8 cellular contexts compared by ENCODE assay signal in genomic region chr22:49964493-49965290, GRCh38. TPM values are rescaled to one million over a fixed set of nuclear protein-coding genes. Genes with fewer than 3 reads are reported as not detected.
DNase-seq lines count a peak whose midpoint lies in the region; ATAC-seq, FAIRE-seq and TF ChIP-seq lines count a peak whose summit lies in the region.

No MANE protein-coding gene starts in this region.

- no peak for ATAC-seq in HCT116
- ATAC-seq in stimulated activated naive CD8-positive, alpha-beta T cell treated with anti-CD3 and anti-CD28 coated beads, Interleukin-15, Interleukin-2, amounts not matched to agents 100 U/mL and 50 U/mL, for 24 hours = no peak
- no peak for ATAC-seq in HG03342 (IDR thresholded peaks at IDR 0.05; ENCODE audit: unreplicated experiment)

- H3K9ac ChIP-seq in HCT116 (ENCODE audit: low read length) (no peak overlapping the region), kidney (ENCODE audit: low read length in 2 of 2) (peak overlapping the region; percentile 17 to 97)

- CTCF ChIA-PET in HCT116 (lab: Charles Lee) = no interaction called here

- no peak overlapping the region for H2AFZ ChIP-seq in HCT116 (ENCODE audit: low read depth, low read length, poor library complexity, severe bottlenecking)

- no TSS peak for BruUV-seq in HCT116 (replicated peaks; lab: Mats Ljungman, UMichigan)

- H3K27me3 ChIP-seq in HCT116 (ENCODE audit: insufficient read depth, low read length) = no peaks in the 10 kb centered on the region

- peaks cover 47% of the 10 kb centered on the region for H3K79me2 ChIP-seq in HCT116 (ENCODE audit: insufficient read depth, low read length)

- intact Hi-C loops in HCT116 (cut with micrococcal nuclease) = no loop called here
- intact Hi-C loops in kidney (cut with DNase I) = no loop called here

- RAD21 ChIA-PET in HCT116 (lab: Charles Lee; ENCODE audit: low non-redundant PET in 1 of 2, low total read pairs in 2 of 2, uncharacterized antibody in 2 of 2, unreplicated experiment in 2 of 2) = no interaction called here

- H3K4me3 ChIP-seq in HCT116 (replicated peaks in 1 of 2; ENCODE audit: low read depth in 1 of 2, low read length in 2 of 2) (no peak overlapping the region), kidney (ENCODE audit: low read length in 2 of 2) (peak overlapping the region in 1 of 2 donors; percentile 80)

- H3K36me3 ChIP-seq in HCT116 (ENCODE audit: control insufficient read depth in 1 of 2, insufficient read depth in 2 of 2, low read length in 2 of 2) (peaks cover 18 to 34% of the 10 kb centered on the region in 2 experiments; a peak in 3 of 4 replicates), kidney (ENCODE audit: control insufficient read depth in 1 of 2, insufficient read depth in 2 of 2, low read length in 2 of 2) (peaks cover 7 to 24% of the 10 kb centered on the region in 2 donors)

- no peak for TF ChIP-seq POLR2A in HCT116 (IDR thresholded peaks at IDR 0.05; ENCODE audit: borderline replicate concordance, extremely low read depth, insufficient read depth, insufficient read length)

- TF ChIP-seq CTCF in HCT116 (IDR thresholded peaks at IDR 0.05 in 2 of 3, conservative IDR thresholded peaks at IDR 0.05 in 1 of 3; ENCODE audit: borderline replicate concordance in 1 of 3, insufficient read depth in 1 of 3, low read depth in 2 of 3, low read length in 2 of 3) = no peak
- no peak for TF ChIP-seq CTCF in kidney (IDR thresholded peaks at IDR 0.05; ENCODE audit: borderline replicate concordance, extremely low read depth, insufficient read depth)

- no peaks in the 10 kb centered on the region for H3K9me2 ChIP-seq in HCT116 (ENCODE audit: insufficient read depth)

- no peak for DNase-seq in HCT116 (ENCODE audit: low read depth, low spot score)
- peak; percentile 63 for DNase-seq in activated CD8-positive, alpha-beta memory T cell treated with anti-CD3 and anti-CD28 coated beads, Interleukin-2, amount 50 U/mL, for 48 hours
- DNase-seq in kidney = peak; percentile 74
- DNase-seq in stimulated activated naive CD8-positive, alpha-beta T cell treated with anti-CD3 and anti-CD28 coated beads, Interleukin-15, Interleukin-2, amounts not matched to agents 100 U/mL and 50 U/mL, for 24 hours = peak; percentile 26
- no peak for DNase-seq in caudate nucleus (lab: John Stamatoyannopoulos, UW)
- no peak for DNase-seq in NCI-H128 (lab: John Stamatoyannopoulos, UW; ENCODE audit: unreplicated experiment)
- DNase-seq in hypothalamus (lab: John Stamatoyannopoulos, UW) = no peak

- H3K4me1 ChIP-seq in HCT116 (ENCODE audit: control insufficient read depth in 1 of 2, insufficient read depth in 2 of 2, low read length in 2 of 2) (peaks cover 29 to 65% of the 10 kb centered on the region in 2 experiments), kidney (ENCODE audit: control insufficient read depth in 1 of 2, insufficient read depth in 1 of 2, low read depth in 1 of 2, low read length in 2 of 2) (peaks cover 45 to 60% of the 10 kb centered on the region in 2 donors)

- POLR2A ChIA-PET in HCT116 (lab: Charles Lee) = no interaction called here

- no peaks in the 10 kb centered on the region for H3K9me3 ChIP-seq in HCT116 (ENCODE audit: control insufficient read depth in 1 of 2, insufficient read depth in 1 of 2, low read depth in 1 of 2, low read length in 2 of 2)
- no peaks in the 10 kb centered on the region for H3K9me3 ChIP-seq in kidney (ENCODE audit: control insufficient read depth in 1 of 2, low read length in 2 of 2)

- H3K27ac ChIP-seq in HCT116 (ENCODE audit: low read depth, low read length) (peak overlapping the region; percentile 37; the same call in 1 of the 2 replicates), kidney (ENCODE audit: low read depth in 2 of 2, low read length in 2 of 2) (peak overlapping the region; percentile 97), caudate nucleus (ENCODE audit: low read depth, low read length) (no peak overlapping the region)

- no peak for FAIRE-seq in kidney (lab: Jason Lieb, UNC)

- TF ChIP-seq RAD21 in HCT116 (IDR thresholded peaks at IDR 0.05; ENCODE audit: low read depth) = no peak

- no peak overlapping the region for H3K4me2 ChIP-seq in HCT116 (ENCODE audit: low read length)

- peaks cover 16% of the 10 kb centered on the region; the same call in 1 of the 2 replicates for H4K20me1 ChIP-seq in HCT116 (ENCODE audit: insufficient read depth)

TF ChIP-seq in HCT116, 20 proteins besides CTCF, POLR2A, EP300 and RAD21:
- TF ChIP-seq ZBTB33 (IDR thresholded peaks at IDR 0.05; ENCODE audit: extremely low read depth, insufficient replicate concordance, low read length) (no peak), POLR2AphosphoS5 (IDR thresholded peaks at IDR 0.05; ENCODE audit: low read depth, low read length) (peak; percentile 16; the same call in 1 of the 2 replicates), ELF1 (IDR thresholded peaks at IDR 0.05; ENCODE audit: borderline replicate concordance, low read depth) (no peak), ZNF274 (IDR thresholded peaks at IDR 0.05; ENCODE audit: low read depth, low read length) (no peak)

RNA-seq across cellular contexts. Expression of gene PIM3, which starts 4.1 kb away (rescaled TPM):
- total RNA-seq in HCT116 (2021; ENCODE audit: unreplicated experiment) = 116 TPM
- 84.5 and 97.2 TPM in 2 replicates for polyA plus RNA-seq in HCT116 (2012)
- total RNA-seq in kidney = 107 TPM
- 96.5 TPM for polyA plus RNA-seq in kidney (ENCODE audit: insufficient read depth, low read depth, low replicate concordance)

RNA-seq across cellular contexts. Expression of gene CRELD2, which starts 46.3 kb away (rescaled TPM):
- total RNA-seq in HCT116 (2021; ENCODE audit: unreplicated experiment) (45.8 TPM), kidney (54.0 TPM)
- 39.6 and 41.0 TPM in 2 replicates for polyA plus RNA-seq in HCT116 (2012)
- 37.3 TPM for polyA plus RNA-seq in kidney (ENCODE audit: insufficient read depth, low read depth, low replicate concordance)

RNA-seq across cellular contexts. Expression of gene ALG12, which starts 46.5 kb away (rescaled TPM):
- total RNA-seq in HCT116 (2021; ENCODE audit: unreplicated experiment) = 16.6 TPM
- 13.0 and 13.7 TPM in 2 replicates for polyA plus RNA-seq in HCT116 (2012)
- 28.4 TPM for total RNA-seq in kidney
- polyA plus RNA-seq in kidney (ENCODE audit: insufficient read depth, low read depth, low replicate concordance) = 27.2 TPM

RNA-seq across cellular contexts. Expression of gene IL17REL, which starts 47.9 kb away (rescaled TPM):
- total RNA-seq in HCT116 (2021; ENCODE audit: unreplicated experiment) = not detected
- not detected in 2 replicates for polyA plus RNA-seq in HCT116 (2012)
- total RNA-seq in kidney = 0.16 TPM
- not detected for polyA plus RNA-seq in kidney (ENCODE audit: insufficient read depth, low read depth, low replicate concordance)

Comparison
In these comparisons a context has a peak if more than half of its experiments do, and no peak if none do; other contexts are left out.
1. DNase-seq: peak in activated CD8-positive, alpha-beta memory T cell treated with anti-CD3 and anti-CD28 coated beads, Interleukin-2, amount 50 U/mL, for 48 hours (single experiment), kidney (single experiment) and stimulated activated naive CD8-positive, alpha-beta T cell treated with anti-CD3 and anti-CD28 coated beads, Interleukin-15, Interleukin-2, amounts not matched to agents 100 U/mL and 50 U/mL, for 24 hours (single experiment); none in HCT116 (single experiment), caudate nucleus (0 of 61), NCI-H128 (single experiment) and hypothalamus (0 of 51).